ENCODE assay signal across 16 cellular contexts in the genomic region with DNA sequence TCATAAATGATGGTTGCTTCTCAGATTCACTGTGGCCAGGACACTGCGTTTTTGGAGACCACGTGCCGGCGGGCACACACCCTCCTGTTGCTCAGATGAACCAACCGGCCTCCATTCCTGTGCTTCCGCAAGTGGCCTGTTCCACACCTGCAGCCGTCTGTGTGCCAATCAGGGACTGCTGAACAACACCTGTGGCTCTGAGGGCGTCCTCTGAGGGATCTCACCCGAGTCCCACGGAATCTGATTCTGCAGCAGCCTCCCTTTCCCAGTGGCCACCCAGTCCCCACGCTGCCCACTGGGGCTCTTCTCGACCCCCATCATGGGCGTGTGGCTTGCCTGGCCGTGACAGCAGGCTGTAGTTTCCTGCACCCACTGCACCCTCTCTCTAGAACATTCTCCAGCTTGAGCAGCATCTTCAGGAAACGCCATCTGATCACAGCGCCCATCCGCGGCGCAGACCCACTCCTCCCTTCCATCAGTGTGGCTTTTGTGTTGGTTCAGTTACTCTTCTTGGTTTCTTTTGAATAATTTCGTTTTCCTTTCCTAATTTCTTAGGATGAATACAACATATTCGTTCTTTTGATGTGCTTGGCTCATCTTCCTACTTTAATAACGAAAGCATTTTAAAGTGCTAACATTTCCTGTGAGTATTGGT.
DNase-seq lines count a peak whose midpoint lies in the region; ATAC-seq and TF ChIP-seq lines count a peak whose summit lies in the region.
"Had no signal": no experiment of that assay in that cellular context is flagged by ENCODE, and none has a peak within 500 bp of the region (broad histone marks: within the 10 kb centered on the region; RNA-seq: fewer than 3 reads in every experiment).

No MANE protein-coding gene starts in this region.

- H3K4me3 ChIP-seq in neural progenitor cell = no peak overlapping the region
- H3K4me3 ChIP-seq: lower lobe of right lung, skin epidermis, thyroid gland had no signal

- H3K4me1 ChIP-seq in neural progenitor cell = no peaks in the 10 kb centered on the region
- H3K4me1 ChIP-seq: BE2C, lower lobe of right lung, thyroid gland had no signal

- H3K36me3 ChIP-seq in KOPT-K1 (ENCODE audit: insufficient read depth, low read length) (peaks cover 2% of the 10 kb centered on the region; the same call in 1 of the 2 replicates), neural progenitor cell (no peaks in the 10 kb centered on the region)
- H3K36me3 ChIP-seq: BE2C, lower lobe of right lung, thyroid gland had no signal

- no peaks in the 10 kb centered on the region for H3F3A ChIP-seq in neural progenitor cell (ENCODE audit: low read depth)

- H4K20me1 ChIP-seq in neural progenitor cell (ENCODE audit: low read depth) = no peaks in the 10 kb centered on the region

- POLR2A ChIA-PET in activated CD8-positive, alpha-beta T cell treated with anti-CD3 and anti-CD28 coated beads for 36 hours (lab: Charles Lee) = no interaction called here

- ATAC-seq in activated T-helper 17 cell treated with anti-CD3 and anti-CD28 coated beads, Interleukin-2, amount 50 U/mL, for 72 hours (replicated peaks) = peak; percentile 35
- no peak for ATAC-seq in activated CD8-positive, alpha-beta T cell treated with anti-CD3 and anti-CD28 coated beads for 36 hours

- H3K27ac ChIP-seq in KOPT-K1 (ENCODE audit: low read depth, low read length, poor library complexity, severe bottlenecking) (peak overlapping the region; percentile 72), neural progenitor cell (no peak overlapping the region)
- H3K27ac ChIP-seq: KMS-11, lower lobe of right lung, skin epidermis, thyroid gland had no signal

- peak overlapping the region; percentile 62 for H3K4me2 ChIP-seq in neural progenitor cell
- H3K4me2 ChIP-seq: KMS-11 had no signal

- H3K9me3 ChIP-seq in KOPT-K1 (ENCODE audit: insufficient read depth, low read length, poor library complexity, severe bottlenecking) (no peaks in the 10 kb centered on the region), neural progenitor cell (ENCODE audit: low read depth) (no peaks in the 10 kb centered on the region)
- H3K9me3 ChIP-seq: BE2C, lower lobe of right lung, thyroid gland had no signal

- no peaks in the 10 kb centered on the region for H3K36me3 Mint-ChIP-seq in activated naive CD8-positive, alpha-beta T cell
- no peaks in the 10 kb centered on the region for H3K36me3 Mint-ChIP-seq in activated naive CD8-positive, alpha-beta T cell treated with anti-CD3 and anti-CD28 coated beads for 36 hours
- no peaks in the 10 kb centered on the region for H3K36me3 Mint-ChIP-seq in activated T-helper 17 cell treated with anti-CD3 and anti-CD28 coated beads, Interleukin-2, amount 50 U/mL, for 72 hours (ENCODE audit: low read depth)
- no peaks in the 10 kb centered on the region for H3K36me3 Mint-ChIP-seq in neural progenitor cell
- H3K36me3 Mint-ChIP-seq in activated CD8-positive, alpha-beta T cell treated with anti-CD3 and anti-CD28 coated beads for 36 hours (ENCODE audit: low read depth) = no peaks in the 10 kb centered on the region
- H3K36me3 Mint-ChIP-seq: immature natural killer cell had no signal

- H2AFZ ChIP-seq in neural progenitor cell (replicated peaks) = no peak overlapping the region

- H3K27me3 ChIP-seq in neural progenitor cell = peaks cover 56% of the 10 kb centered on the region

- no peaks in the 10 kb centered on the region for H3K9me3 Mint-ChIP-seq in activated naive CD8-positive, alpha-beta T cell (ENCODE audit: low read depth)
- no peaks in the 10 kb centered on the region for H3K9me3 Mint-ChIP-seq in activated naive CD8-positive, alpha-beta T cell treated with anti-CD3 and anti-CD28 coated beads for 36 hours
- H3K9me3 Mint-ChIP-seq in activated T-helper 17 cell treated with anti-CD3 and anti-CD28 coated beads, Interleukin-2, amount 50 U/mL, for 72 hours = no peaks in the 10 kb centered on the region
- peaks cover 5% of the 10 kb centered on the region for H3K9me3 Mint-ChIP-seq in neural progenitor cell
- H3K9me3 Mint-ChIP-seq in activated CD8-positive, alpha-beta T cell treated with anti-CD3 and anti-CD28 coated beads for 36 hours = no peaks in the 10 kb centered on the region
- H3K9me3 Mint-ChIP-seq: activated T-cell treated with anti-CD3 and anti-CD28 coated beads, Interleukin-2, amount 50 U/mL, for 4 hours; central memory CD8-positive, alpha-beta T cell; effector memory CD8-positive, alpha-beta T cell; immature natural killer cell had no signal

- H3K9ac ChIP-seq in neural progenitor cell = no peak overlapping the region
- H3K9ac ChIP-seq: KMS-11 had no signal

- H3K27me3 Mint-ChIP-seq in activated naive CD8-positive, alpha-beta T cell = peaks cover 19% of the 10 kb centered on the region
- H3K27me3 Mint-ChIP-seq in activated naive CD8-positive, alpha-beta T cell treated with anti-CD3 and anti-CD28 coated beads for 36 hours = peaks cover 53% of the 10 kb centered on the region
- H3K27me3 Mint-ChIP-seq in activated T-helper 17 cell treated with anti-CD3 and anti-CD28 coated beads, Interleukin-2, amount 50 U/mL, for 72 hours = peaks cover 35% of the 10 kb centered on the region
- H3K27me3 Mint-ChIP-seq in neural progenitor cell (ENCODE audit: insufficient read depth, low read depth) = peaks cover 20% of the 10 kb centered on the region
- peaks cover 25% of the 10 kb centered on the region for H3K27me3 Mint-ChIP-seq in activated CD8-positive, alpha-beta T cell treated with anti-CD3 and anti-CD28 coated beads for 36 hours

- no peak for DNase-seq in activated naive CD8-positive, alpha-beta T cell treated with anti-CD3 and anti-CD28 coated beads for 36 hours
- DNase-seq in neural progenitor cell (ENCODE audit: low spot score) (no peak), HuH-7 (ENCODE audit: low spot score) (no peak)
- DNase-seq in activated CD8-positive, alpha-beta T cell treated with anti-CD3 and anti-CD28 coated beads for 36 hours = no peak

- H3K4me3 Mint-ChIP-seq in activated naive CD8-positive, alpha-beta T cell = peak overlapping the region; percentile 63
- no peak overlapping the region for H3K4me3 Mint-ChIP-seq in activated naive CD8-positive, alpha-beta T cell treated with anti-CD3 and anti-CD28 coated beads for 36 hours
- peak overlapping the region; percentile 44 for H3K4me3 Mint-ChIP-seq in activated T-helper 17 cell treated with anti-CD3 and anti-CD28 coated beads, Interleukin-2, amount 50 U/mL, for 72 hours
- H3K4me3 Mint-ChIP-seq in neural progenitor cell = peak overlapping the region; percentile 58
- no peak overlapping the region for H3K4me3 Mint-ChIP-seq in activated CD8-positive, alpha-beta T cell treated with anti-CD3 and anti-CD28 coated beads for 36 hours
- H3K4me3 Mint-ChIP-seq: activated T-cell treated with anti-CD3 and anti-CD28 coated beads, Interleukin-2, amount 50 U/mL, for 4 hours; central memory CD8-positive, alpha-beta T cell; immature natural killer cell had no signal

- CTCF ChIA-PET in activated CD8-positive, alpha-beta T cell treated with anti-CD3 and anti-CD28 coated beads for 36 hours (lab: Charles Lee) = interaction anchor here (1.0 to 2.1 kb wide), 4 partner anchors 13 to 227 kb away, joined by 3 to 7 read pairs (median 4); no protein-coding TSS in a partner anchor

- H3K79me2 ChIP-seq in neural progenitor cell (ENCODE audit: low read depth) = no peaks in the 10 kb centered on the region

- no peak overlapping the region for H3K27ac Mint-ChIP-seq in activated naive CD8-positive, alpha-beta T cell
- no peak overlapping the region for H3K27ac Mint-ChIP-seq in activated naive CD8-positive, alpha-beta T cell treated with anti-CD3 and anti-CD28 coated beads for 36 hours
- H3K27ac Mint-ChIP-seq in activated T-helper 17 cell treated with anti-CD3 and anti-CD28 coated beads, Interleukin-2, amount 50 U/mL, for 72 hours = no peak overlapping the region
- peak overlapping the region; percentile 63 for H3K27ac Mint-ChIP-seq in neural progenitor cell
- H3K27ac Mint-ChIP-seq in activated CD8-positive, alpha-beta T cell treated with anti-CD3 and anti-CD28 coated beads for 36 hours = no peak overlapping the region

- TF ChIP-seq CTCF in neural progenitor cell (IDR thresholded peaks at IDR 0.05) = no peak
- TF ChIP-seq CTCF in activated CD8-positive, alpha-beta T cell treated with anti-CD3 and anti-CD28 coated beads for 36 hours (IDR thresholded peaks at IDR 0.05) = no peak

- intact Hi-C loops in activated CD8-positive, alpha-beta T cell treated with anti-CD3 and anti-CD28 coated beads for 36 hours (cut with micrococcal nuclease) = loop anchor here (5.0 kb wide), 1 partner anchor 152 kb away; no protein-coding TSS in a partner anchor

- H3K4me1 Mint-ChIP-seq in activated naive CD8-positive, alpha-beta T cell (ENCODE audit: low read depth) = peaks cover 16% of the 10 kb centered on the region
- H3K4me1 Mint-ChIP-seq in activated naive CD8-positive, alpha-beta T cell treated with anti-CD3 and anti-CD28 coated beads for 36 hours = peaks cover 16% of the 10 kb centered on the region
- H3K4me1 Mint-ChIP-seq in activated T-helper 17 cell treated with anti-CD3 and anti-CD28 coated beads, Interleukin-2, amount 50 U/mL, for 72 hours = peaks cover 14% of the 10 kb centered on the region
- peaks cover 18% of the 10 kb centered on the region for H3K4me1 Mint-ChIP-seq in neural progenitor cell
- H3K4me1 Mint-ChIP-seq in activated CD8-positive, alpha-beta T cell treated with anti-CD3 and anti-CD28 coated beads for 36 hours (ENCODE audit: low read depth) = peaks cover 3% of the 10 kb centered on the region
- H3K4me1 Mint-ChIP-seq: immature natural killer cell had no signal

Comparison
In these comparisons a context has a peak if more than half of its experiments do, and no peak if none do; other contexts are left out.
1. H3K4me3 Mint-ChIP-seq: peak in activated naive CD8-positive, alpha-beta T cell (single experiment), activated T-helper 17 cell treated with anti-CD3 and anti-CD28 coated beads, Interleukin-2, amount 50 U/mL, for 72 hours (single experiment) and neural progenitor cell (single experiment); none in activated naive CD8-positive, alpha-beta T cell treated with anti-CD3 and anti-CD28 coated beads for 36 hours (single experiment) and activated CD8-positive, alpha-beta T cell treated with anti-CD3 and anti-CD28 coated beads for 36 hours (single experiment).